28 cellular contexts compared by ENCODE assay signal in genomic region chr3:80682235-80682634, GRCh38.
"Had no signal": no experiment of that assay in that cellular context is flagged by ENCODE, and none has a peak within 500 bp of the region (broad histone marks: within the 10 kb centered on the region; RNA-seq: fewer than 3 reads in every experiment).

No MANE protein-coding gene starts in this region.

- DNase-seq: colonic mucosa; cortex of kidney; dermis blood vessel endothelial cell; dorsolateral prefrontal cortex; effector CD4-positive, alpha-beta T cell; effector CD8-positive, alpha-beta T cell; effector memory CD4-positive, alpha-beta T cell; effector memory CD8-positive, alpha-beta T cell; endodermal cell; erythroblast; esophagus squamous epithelium; foreskin fibroblast; foreskin keratinocyte; foreskin melanocyte; gastrocnemius medialis; glutamatergic neuron; head of caudate nucleus; heart left ventricle; heart right ventricle had no signal

- H3K4me3 ChIP-seq: colonic mucosa, coronary artery, dorsolateral prefrontal cortex, esophagus muscularis mucosa, esophagus squamous epithelium, gastrocnemius medialis, gastroesophageal sphincter, heart left ventricle, heart right ventricle had no signal

- H3K36me3 ChIP-seq: colonic mucosa, esophagus muscularis mucosa, esophagus squamous epithelium, gastrocnemius medialis, gastroesophageal sphincter, heart left ventricle, heart right ventricle had no signal

- FAIRE-seq: colon, endometrium, endothelial cell of umbilical vein, frontal cortex had no signal

- H3K4me1 ChIP-seq: colonic mucosa, esophagus muscularis mucosa, esophagus squamous epithelium, foreskin keratinocyte, gastrocnemius medialis, gastroesophageal sphincter, heart left ventricle, heart right ventricle had no signal

- H3K27ac ChIP-seq: colonic mucosa, coronary artery, dorsolateral prefrontal cortex, epithelial cell of prostate, esophagus muscularis mucosa, esophagus squamous epithelium, foreskin keratinocyte, gastrocnemius medialis, gastroesophageal sphincter, heart left ventricle, heart right ventricle had no signal

- H3K9me3 ChIP-seq: colonic mucosa, esophagus muscularis mucosa, esophagus squamous epithelium, gastrocnemius medialis, gastroesophageal sphincter had no signal

- H3K27me3 ChIP-seq: colonic mucosa, dorsolateral prefrontal cortex, esophagus muscularis mucosa, esophagus squamous epithelium, foreskin keratinocyte, gastrocnemius medialis, gastroesophageal sphincter, heart left ventricle, heart right ventricle had no signal

- ATAC-seq: effector memory CD8-positive, alpha-beta T cell; esophagus mucosa; foreskin keratinocyte; gastrocnemius medialis; gastroesophageal sphincter; heart left ventricle; heart right ventricle had no signal
